Comparison of ENCODE assay signal across 9 cellular contexts in the genomic region with DNA sequence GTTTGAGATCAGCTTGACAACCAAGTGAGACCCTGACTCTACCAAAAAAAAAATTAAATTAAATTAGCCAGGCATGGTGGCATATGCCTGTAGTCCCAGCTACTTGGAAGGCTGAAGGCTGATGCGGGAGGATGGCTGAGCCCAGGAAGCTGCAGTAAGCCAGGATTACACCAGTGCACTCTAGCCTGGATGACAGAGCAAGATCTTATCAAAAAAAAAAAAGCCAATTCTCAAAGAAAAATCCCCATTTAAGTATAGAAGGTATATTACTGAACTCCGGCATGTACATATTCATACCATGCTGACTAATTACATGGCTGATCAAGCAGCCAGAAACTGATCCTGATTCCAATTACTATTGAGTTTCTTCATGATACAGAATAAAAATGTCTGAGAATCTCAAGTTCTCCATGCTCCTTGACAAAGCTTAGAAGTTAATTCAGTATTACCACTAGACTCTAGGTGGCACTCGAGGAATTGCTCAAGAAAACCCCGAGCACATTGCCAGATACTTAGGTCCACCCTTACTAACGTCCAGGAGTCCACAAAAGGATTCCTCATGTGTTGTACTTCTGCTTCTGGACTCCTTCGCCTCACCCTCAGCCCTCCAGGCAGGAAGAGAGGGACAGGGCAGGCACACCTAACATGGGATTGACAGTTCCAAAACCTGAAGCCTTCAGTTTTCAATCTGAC.
A peak's percentile ranks its signal among the peaks of the same experiment; 100 is the strongest.
DNase-seq lines count a peak whose midpoint lies in the region; ATAC-seq and TF ChIP-seq lines count a peak whose summit lies in the region.
"Had no signal": no experiment of that assay in that cellular context is flagged by ENCODE, and none has a peak within 500 bp of the region (broad histone marks: within the 10 kb centered on the region; RNA-seq: fewer than 3 reads in every experiment).

No MANE protein-coding gene starts in this region.

- no peaks in the 10 kb centered on the region for H3K9me3 ChIP-seq in prostate gland

- intact Hi-C loops in prostate gland (cut with DNase I) = loop anchor here (10.0 kb wide), 3 partner anchors 59 to 359 kb away; no protein-coding TSS in a partner anchor

- in situ Hi-C loops in SK-MEL-5 (cut with HindIII; ENCODE audit: low pct_unique_long_range_greater_than_20kb, low sequenced_read_pairs) = no loop called here

- H3K4me3 ChIP-seq in prostate gland = no peak overlapping the region

- ATAC-seq in GM19467 (IDR thresholded peaks at IDR 0.05; ENCODE audit: unreplicated experiment) = peak; percentile 50
- peak; percentile 85 for ATAC-seq in HG03565 (IDR thresholded peaks at IDR 0.05; ENCODE audit: unreplicated experiment)

- TF ChIP-seq POLR2A in prostate gland (IDR thresholded peaks at IDR 0.05) = no peak

- no peak overlapping the region for H3K27ac ChIP-seq in prostate gland

- no peaks in the 10 kb centered on the region for H3K36me3 ChIP-seq in prostate gland

- H3K27me3 ChIP-seq in prostate gland (replicated peaks; ENCODE audit: insufficient read depth) = no peaks in the 10 kb centered on the region

- peak; percentile 19 to 78 (median 62) for TF ChIP-seq CTCF in prostate gland (IDR thresholded peaks at IDR 0.05)

- no peaks in the 10 kb centered on the region for H3K4me1 ChIP-seq in prostate gland (replicated peaks)

- 13% methylated on average over 6 of the region's 6 CpGs for WGBS in prostate gland

- DNase-seq in DMS 273 (lab: John Stamatoyannopoulos, UW; ENCODE audit: unreplicated experiment) (peak; percentile 78), SK-MEL-5 (ENCODE audit: low read depth, low spot score) (peak; percentile 84), fibroblast of the conjunctiva (ENCODE audit: low read depth) (peak; percentile 91), prostate gland (ENCODE audit: low spot score) (peak; percentile 63), HuH-7.5 (ENCODE audit: low spot score) (no peak)
- no peak for DNase-seq in activated CD4-positive, alpha-beta T cell treated with anti-CD3 and anti-CD28 coated beads for 4 hours
- DNase-seq: activated B cell treated with CpG ODN at 0.5 μM for 24 hours had no signal

Comparison
In these comparisons a context has a peak if more than half of its experiments do, and no peak if none do; other contexts are left out.
1. DNase-seq: peak in DMS 273 (single experiment), SK-MEL-5 (single experiment), fibroblast of the conjunctiva (single experiment) and prostate gland (single experiment); none in HuH-7.5 (single experiment) and activated CD4-positive, alpha-beta T cell treated with anti-CD3 and anti-CD28 coated beads for 4 hours (0 of 2).